9 cellular contexts compared by ENCODE assay signal in genomic region chr10:117217196-117217761, GRCh38. TPM values are rescaled to one million over a fixed set of nuclear protein-coding genes. Genes with fewer than 3 reads are reported as not detected.
DNase-seq lines count a peak whose midpoint lies in the region; ATAC-seq and TF ChIP-seq lines count a peak whose summit lies in the region.
"Had no signal": no experiment of that assay in that cellular context is flagged by ENCODE, and none has a peak within 500 bp of the region (broad histone marks: within the 10 kb centered on the region; RNA-seq: fewer than 3 reads in every experiment).

No MANE protein-coding gene starts in this region.

- no peak overlapping the region for H3K27ac ChIP-seq in psoas muscle

- intact Hi-C loops in psoas muscle (cut with DNase I): loop anchor here (2.0 to 10.0 kb wide), 4 partner anchors 104 to 1028 kb away; no protein-coding TSS in a partner anchor

- H3K27me3 Mint-ChIP-seq in activated CD4-positive, alpha-beta T cell treated with anti-CD3 and anti-CD28 coated beads, Interleukin-2, amount 10 ng/mL, durations not matched to agents 7 days and 5 days: peaks cover 24% of the 10 kb centered on the region

- CTCF ChIA-PET in activated CD4-positive, alpha-beta T cell treated with anti-CD3 and anti-CD28 coated beads, Interleukin-2, amount 10 ng/mL, durations not matched to agents 7 days and 5 days (lab: Charles Lee): interaction anchor here (0.7 to 2.5 kb wide), 26 partner anchors 8 to 643 kb away, joined by 3 to 27 read pairs (median 4); partner anchors contain the start of gene KCNK18

- POLR2A ChIA-PET in activated CD4-positive, alpha-beta T cell treated with anti-CD3 and anti-CD28 coated beads, Interleukin-2, amount 10 ng/mL, durations not matched to agents 7 days and 5 days (lab: Charles Lee): no interaction called here

- H3K27ac Mint-ChIP-seq in activated CD4-positive, alpha-beta T cell treated with anti-CD3 and anti-CD28 coated beads, Interleukin-2, amount 10 ng/mL, durations not matched to agents 7 days and 5 days: no peak overlapping the region

- H3K4me3 ChIP-seq in fibroblast of villous mesenchyme (ENCODE audit: low read depth, low read length): peak overlapping the region; percentile 64
- peak overlapping the region; percentile 55 for H3K4me3 ChIP-seq in psoas muscle

- TF ChIP-seq CTCF in fibroblast of villous mesenchyme (IDR thresholded peaks at IDR 0.05; ENCODE audit: insufficient read depth, low read depth, low read length) (no peak), psoas muscle (IDR thresholded peaks at IDR 0.05) (no peak)

- no peaks in the 10 kb centered on the region for H3K9me3 Mint-ChIP-seq in activated CD4-positive, alpha-beta T cell treated with anti-CD3 and anti-CD28 coated beads, Interleukin-2, amount 10 ng/mL, durations not matched to agents 7 days and 5 days

- H3K4me3 Mint-ChIP-seq in activated CD4-positive, alpha-beta T cell treated with anti-CD3 and anti-CD28 coated beads, Interleukin-2, amount 10 ng/mL, durations not matched to agents 7 days and 5 days: peak overlapping the region; percentile 71

- peak; percentile 48 for ATAC-seq in HG03159 (IDR thresholded peaks at IDR 0.05; ENCODE audit: unreplicated experiment)
- peak in 2 of 4 donors; percentile 23 to 51 for ATAC-seq in psoas muscle
- no peak for ATAC-seq in GM18520 (IDR thresholded peaks at IDR 0.05; ENCODE audit: unreplicated experiment)

- peaks cover 5% of the 10 kb centered on the region for H3K4me1 ChIP-seq in psoas muscle

- H3K27me3 ChIP-seq in psoas muscle (ENCODE audit: insufficient read depth in 3 of 3, low read length in 2 of 3): peaks cover 0 to 57% (median 18%) of the 10 kb centered on the region in 3 donors

- H3K9me3 ChIP-seq in psoas muscle: no peaks in the 10 kb centered on the region

- no peaks in the 10 kb centered on the region for H3K36me3 Mint-ChIP-seq in activated CD4-positive, alpha-beta T cell treated with anti-CD3 and anti-CD28 coated beads, Interleukin-2, amount 10 ng/mL, durations not matched to agents 7 days and 5 days (ENCODE audit: low read depth)

- no peaks in the 10 kb centered on the region for H3K36me3 ChIP-seq in psoas muscle (ENCODE audit: insufficient read depth in 1 of 2, low read depth in 1 of 2)

- WGBS in psoas muscle, 3 donors: 6 to 7% (median 7%) methylated on average over 21 to 22 of the region's 22 CpGs

- peaks cover 7% of the 10 kb centered on the region for H3K4me1 Mint-ChIP-seq in activated CD4-positive, alpha-beta T cell treated with anti-CD3 and anti-CD28 coated beads, Interleukin-2, amount 10 ng/mL, durations not matched to agents 7 days and 5 days

- peak; percentile 31 for DNase-seq in stimulated activated CD4-positive, alpha-beta T cell treated with anti-CD3 and anti-CD28 coated beads, Interleukin-15, amount 100 ng/mL, for 24 hours
- no peak for DNase-seq in stimulated activated CD4-positive, alpha-beta T cell treated with anti-CD3 and anti-CD28 coated beads, Interleukin-1b, Interleukin-23, amount 100 ng/mL, for 48 hours
- peak; percentile 32 for DNase-seq in activated CD4-positive, alpha-beta T cell treated with anti-CD3 and anti-CD28 coated beads, Interleukin-2, amount 10 ng/mL, durations not matched to agents 7 days and 5 days
- no peak for DNase-seq in fibroblast of villous mesenchyme (ENCODE audit: low read depth)
- no peak for DNase-seq in psoas muscle
- DNase-seq in stimulated activated naive CD4-positive, alpha-beta T cell treated with Interleukin-2 at 50 U/mL for 16 hours (lab: John Stamatoyannopoulos, UW): no peak

RNA-seq across cellular contexts. Expression of gene KCNK18, which starts 20.0 kb away (rescaled TPM):
- total RNA-seq in activated CD4-positive, alpha-beta T cell treated with anti-CD3 and anti-CD28 coated beads, Interleukin-2, amount 10 ng/mL, durations not matched to agents 7 days and 5 days: not detected
- not detected in 2 replicates for total RNA-seq in fibroblast of villous mesenchyme
- total RNA-seq in psoas muscle: not detected
- not detected for polyA plus RNA-seq in psoas muscle
- total RNA-seq: glomerular endothelial cell had no signal

RNA-seq across cellular contexts. Expression of gene SLC18A2, which starts 23.6 kb away (rescaled TPM):
- total RNA-seq in activated CD4-positive, alpha-beta T cell treated with anti-CD3 and anti-CD28 coated beads, Interleukin-2, amount 10 ng/mL, durations not matched to agents 7 days and 5 days: not detected
- under 0.01 TPM in 1 of 2 replicates, not detected in the other for total RNA-seq in fibroblast of villous mesenchyme
- total RNA-seq in psoas muscle: under 1 TPM; 0.06 to 0.27 (median 0.19) TPM
- under 1 TPM; 0.01 to 0.10 (median 0.05) TPM for polyA plus RNA-seq in psoas muscle
- total RNA-seq: glomerular endothelial cell had no signal

Comparison
In these comparisons a context has a peak if more than half of its experiments do, and no peak if none do; other contexts are left out.
1. DNase-seq: peak in stimulated activated CD4-positive, alpha-beta T cell treated with anti-CD3 and anti-CD28 coated beads, Interleukin-15, amount 100 ng/mL, for 24 hours (single experiment) and activated CD4-positive, alpha-beta T cell treated with anti-CD3 and anti-CD28 coated beads, Interleukin-2, amount 10 ng/mL, durations not matched to agents 7 days and 5 days (single experiment); none in stimulated activated CD4-positive, alpha-beta T cell treated with anti-CD3 and anti-CD28 coated beads, Interleukin-1b, Interleukin-23, amount 100 ng/mL, for 48 hours (single experiment), fibroblast of villous mesenchyme (single experiment), psoas muscle (0 of 2) and stimulated activated naive CD4-positive, alpha-beta T cell treated with Interleukin-2 at 50 U/mL for 16 hours (single experiment).